9 cellular contexts compared by ENCODE assay signal in genomic region chr4:176902710-176903323, GRCh38.
DNase-seq lines count a peak whose midpoint lies in the region; ATAC-seq, FAIRE-seq and TF ChIP-seq lines count a peak whose summit lies in the region.
"Had no signal": no experiment of that assay in that cellular context is flagged by ENCODE, and none has a peak within 500 bp of the region (broad histone marks: within the 10 kb centered on the region; RNA-seq: fewer than 3 reads in every experiment).

No MANE protein-coding gene starts in this region.

- H3K27me3 ChIP-seq in tibial nerve (no peaks in the 10 kb centered on the region), HepG2 (ENCODE audit: control insufficient read depth in 1 of 2, insufficient read depth in 2 of 2, low read length in 2 of 2) (no peaks in the 10 kb centered on the region), BE2C (no peaks in the 10 kb centered on the region)

- POLR2A ChIA-PET in activated CD8-positive, alpha-beta T cell treated with anti-CD3 and anti-CD28 coated beads, Interleukin-2, amount 10 ng/mL, durations not matched to agents 7 days and 5 days (lab: Charles Lee) = no interaction called here
- POLR2A ChIA-PET in HepG2 (lab: Yijun Ruan, JAX) = no interaction called here

- H3K4me1 Mint-ChIP-seq in activated naive CD4-positive, alpha-beta T cell treated with anti-CD3 and anti-CD28 coated beads for 36 hours (ENCODE audit: low read depth) = peaks cover 4% of the 10 kb centered on the region
- H3K4me1 Mint-ChIP-seq in activated CD8-positive, alpha-beta T cell treated with anti-CD3 and anti-CD28 coated beads, Interleukin-2, amount 10 ng/mL, durations not matched to agents 7 days and 5 days (ENCODE audit: low read depth) = peaks cover 13% of the 10 kb centered on the region

- no peak overlapping the region for H2AFZ ChIP-seq in HepG2 (ENCODE audit: low read length)

- TF ChIP-seq POLR2A in tibial nerve (IDR thresholded peaks at IDR 0.05) (no peak), HepG2 (IDR thresholded peaks at IDR 0.05; ENCODE audit: insufficient read depth in 1 of 2, low read depth in 2 of 2, low read length in 2 of 2) (no peak)

- TF ChIP-seq CTCF in tibial nerve (IDR thresholded peaks at IDR 0.05) (no peak), HepG2 (CRISPR knock-in tag; IDR thresholded peaks at IDR 0.05) (no peak), BE2C (IDR thresholded peaks at IDR 0.05; ENCODE audit: low read depth, low read length) (no peak)

- no peak overlapping the region for H3K4me2 ChIP-seq in HepG2 (ENCODE audit: low read depth, low read length)

- ATAC-seq in activated naive CD4-positive, alpha-beta T cell treated with anti-CD3 and anti-CD28 coated beads, Interleukin-2, amount 50 U/mL, for 72 hours = peak; percentile 88 to 97
- ATAC-seq in HG03097 (IDR thresholded peaks at IDR 0.05; ENCODE audit: low FRiP score, unreplicated experiment) = peak; percentile 99
- peak; percentile 92 for ATAC-seq in activated CD8-positive, alpha-beta T cell treated with anti-CD3 and anti-CD28 coated beads, Interleukin-2, amount 10 ng/mL, durations not matched to agents 7 days and 5 days
- ATAC-seq in HepG2 = no peak

- H3K36me3 ChIP-seq in tibial nerve = no peaks in the 10 kb centered on the region
- H3K36me3 ChIP-seq in HepG2 (replicated peaks in 1 of 2; ENCODE audit: control insufficient read depth in 1 of 2, insufficient read depth in 2 of 2, low read length in 2 of 2) = no peaks in the 10 kb centered on the region
- no peaks in the 10 kb centered on the region for H3K36me3 ChIP-seq in BE2C

- no peak overlapping the region for H3K27ac Mint-ChIP-seq in activated naive CD4-positive, alpha-beta T cell treated with anti-CD3 and anti-CD28 coated beads, Interleukin-2, amount 50 U/mL, for 72 hours
- H3K27ac Mint-ChIP-seq in activated naive CD4-positive, alpha-beta T cell treated with anti-CD3 and anti-CD28 coated beads for 36 hours = no peak overlapping the region
- peak overlapping the region; percentile 62 for H3K27ac Mint-ChIP-seq in activated CD8-positive, alpha-beta T cell treated with anti-CD3 and anti-CD28 coated beads, Interleukin-2, amount 10 ng/mL, durations not matched to agents 7 days and 5 days

- in situ Hi-C loops in HepG2 (cut with HindIII; ENCODE audit: extremely low pct_ligation_motif_present, low pct_unique_long_range_greater_than_20kb) = no loop called here

- no peak for DNase-seq in activated naive CD4-positive, alpha-beta T cell treated with anti-CD3 and anti-CD28 coated beads, Interleukin-2, amount 50 U/mL, for 72 hours (ENCODE audit: low spot score in 2 of 2)
- no peak for DNase-seq in activated naive CD4-positive, alpha-beta T cell treated with anti-CD3 and anti-CD28 coated beads for 36 hours
- no peak for DNase-seq in activated CD8-positive, alpha-beta T cell treated with anti-CD3 and anti-CD28 coated beads, Interleukin-2, amount 10 ng/mL, durations not matched to agents 7 days and 5 days
- DNase-seq in tibial nerve (ENCODE audit: low spot score in 2 of 2) (no peak), HepG2 (ENCODE audit: low spot score) (no peak), NCI-H2171 treated with DMSO at 0.1 percent for 48 hours (lab: John Stamatoyannopoulos, UW) (no peak), BE2C (no peak)
- DNase-seq: small intestine had no signal

- peaks cover 3 to 4% of the 10 kb centered on the region in 2 donors for H3K9me3 Mint-ChIP-seq in activated naive CD4-positive, alpha-beta T cell treated with anti-CD3 and anti-CD28 coated beads, Interleukin-2, amount 50 U/mL, for 72 hours
- H3K9me3 Mint-ChIP-seq in activated naive CD4-positive, alpha-beta T cell treated with anti-CD3 and anti-CD28 coated beads for 36 hours = no peaks in the 10 kb centered on the region
- no peaks in the 10 kb centered on the region for H3K9me3 Mint-ChIP-seq in activated CD8-positive, alpha-beta T cell treated with anti-CD3 and anti-CD28 coated beads, Interleukin-2, amount 10 ng/mL, durations not matched to agents 7 days and 5 days (ENCODE audit: insufficient read depth)

- no peak overlapping the region for H3K4me3 Mint-ChIP-seq in activated naive CD4-positive, alpha-beta T cell treated with anti-CD3 and anti-CD28 coated beads for 36 hours
- no peak overlapping the region for H3K4me3 Mint-ChIP-seq in activated CD8-positive, alpha-beta T cell treated with anti-CD3 and anti-CD28 coated beads, Interleukin-2, amount 10 ng/mL, durations not matched to agents 7 days and 5 days

- intact Hi-C loops in activated naive CD4-positive, alpha-beta T cell treated with anti-CD3 and anti-CD28 coated beads for 36 hours (cut with micrococcal nuclease) = loop anchor here (2.0 to 5.0 kb wide), 3 partner anchors 111 to 500 kb away; partner anchors contain the start of gene VEGFC
- intact Hi-C loops in HepG2 (cut with micrococcal nuclease; ENCODE audit: unreplicated experiment) = no loop called here

- no peak overlapping the region for H3K4me3 ChIP-seq in tibial nerve
- H3K4me3 ChIP-seq in HepG2 (replicated peaks in 1 of 3; ENCODE audit: insufficient read depth in 1 of 3, low read depth in 2 of 3, low read length in 3 of 3) = no peak overlapping the region
- H3K4me3 ChIP-seq in BE2C (ENCODE audit: low read depth, low read length) = no peak overlapping the region

- H3K27me3 Mint-ChIP-seq in activated naive CD4-positive, alpha-beta T cell treated with anti-CD3 and anti-CD28 coated beads for 36 hours (ENCODE audit: low read depth) = no peaks in the 10 kb centered on the region
- peaks cover 3% of the 10 kb centered on the region for H3K27me3 Mint-ChIP-seq in activated CD8-positive, alpha-beta T cell treated with anti-CD3 and anti-CD28 coated beads, Interleukin-2, amount 10 ng/mL, durations not matched to agents 7 days and 5 days (ENCODE audit: low read depth)

- no peak overlapping the region for H3K27ac ChIP-seq in tibial nerve
- H3K27ac ChIP-seq in HepG2 (ENCODE audit: extremely low read length, insufficient read depth, low read length) = no peak overlapping the region

- no peak for FAIRE-seq in HepG2 (lab: Jason Lieb, UNC)
- FAIRE-seq: small intestine had no signal

- H3K79me2 ChIP-seq in HepG2 (ENCODE audit: insufficient read depth, low read length) = no peaks in the 10 kb centered on the region

- no peak overlapping the region for H3K9ac ChIP-seq in HepG2 (ENCODE audit: insufficient read depth, low read depth, low read length)

- no TSS peak for BruUV-seq in HepG2 (replicated peaks; lab: Mats Ljungman, UMichigan)

- 73 to 74% methylated on average over 5 of the region's 5 CpGs for WGBS in tibial nerve, 2 donors
- 3% methylated on average over 5 of the region's 5 CpGs for WGBS in HepG2 (ENCODE audit: low lambda C conversion rate)

- TF ChIP-seq EP300 in tibial nerve (IDR thresholded peaks at IDR 0.05) (no peak), HepG2 (IDR thresholded peaks at IDR 0.05; ENCODE audit: low read depth in 2 of 2, low read length in 2 of 2) (no peak), HepG2 (CRISPR knock-in tag; IDR thresholded peaks at IDR 0.05; ENCODE audit: borderline replicate concordance) (no peak)

- CTCF ChIA-PET in activated naive CD4-positive, alpha-beta T cell treated with anti-CD3 and anti-CD28 coated beads for 36 hours (lab: Charles Lee) = no interaction called here
- CTCF ChIA-PET in activated CD8-positive, alpha-beta T cell treated with anti-CD3 and anti-CD28 coated beads, Interleukin-2, amount 10 ng/mL, durations not matched to agents 7 days and 5 days (lab: Charles Lee) = no interaction called here
- CTCF ChIA-PET in HepG2 (lab: Yijun Ruan, JAX; ENCODE audit: low intra/inter-chr PET ratio, low total read pairs) = no interaction called here

- no peaks in the 10 kb centered on the region for H3K36me3 Mint-ChIP-seq in activated naive CD4-positive, alpha-beta T cell treated with anti-CD3 and anti-CD28 coated beads, Interleukin-2, amount 50 U/mL, for 72 hours
- H3K36me3 Mint-ChIP-seq in activated naive CD4-positive, alpha-beta T cell treated with anti-CD3 and anti-CD28 coated beads for 36 hours (ENCODE audit: low read depth) = no peaks in the 10 kb centered on the region
- H3K36me3 Mint-ChIP-seq in activated CD8-positive, alpha-beta T cell treated with anti-CD3 and anti-CD28 coated beads, Interleukin-2, amount 10 ng/mL, durations not matched to agents 7 days and 5 days (ENCODE audit: low read depth) = no peaks in the 10 kb centered on the region

- H4K20me1 ChIP-seq in HepG2 (ENCODE audit: insufficient read depth, low read length) = no peaks in the 10 kb centered on the region

- no peaks in the 10 kb centered on the region for H3K4me1 ChIP-seq in tibial nerve
- no peaks in the 10 kb centered on the region for H3K4me1 ChIP-seq in HepG2 (ENCODE audit: insufficient read depth, low read length)
- H3K4me1 ChIP-seq in BE2C = no peaks in the 10 kb centered on the region

- no peak for TF ChIP-seq RAD21 in HepG2 (CRISPR knock-in tag; IDR thresholded peaks at IDR 0.05)

- H3K9me3 ChIP-seq in tibial nerve = no peaks in the 10 kb centered on the region
- H3K9me3 ChIP-seq in HepG2 (ENCODE audit: low read length) = no peaks in the 10 kb centered on the region
- no peaks in the 10 kb centered on the region for H3K9me3 ChIP-seq in BE2C

TF ChIP-seq in HepG2, 621 proteins besides CTCF, POLR2A, EP300 and RAD21:
- no peak for TF ChIP-seq POLR2G (IDR thresholded peaks at IDR 0.05; ENCODE audit: low read depth, low read length)
- no peak for TF ChIP-seq ZFP90 (CRISPR knock-in tag; IDR thresholded peaks at IDR 0.05; ENCODE audit: borderline replicate concordance)
- TF ChIP-seq ZNF256 (CRISPR knock-in tag; conservative IDR thresholded peaks at IDR 0.05) = no peak
- TF ChIP-seq NKX3-1 (CRISPR knock-in tag; IDR thresholded peaks at IDR 0.05) = no peak
- no peak for TF ChIP-seq CHD2 (IDR thresholded peaks at IDR 0.05; ENCODE audit: low read depth, low read length)
- TF ChIP-seq ZNF317 (CRISPR knock-in tag; IDR thresholded peaks at IDR 0.05) = no peak
